35 cellular contexts compared by ENCODE assay signal in genomic region chr7:88509341-88509740, GRCh38.
"Had no signal": no experiment of that assay in that cellular context is flagged by ENCODE, and none has a peak within 500 bp of the region (broad histone marks: within the 10 kb centered on the region; RNA-seq: fewer than 3 reads in every experiment).

No MANE protein-coding gene starts in this region.

- H3K36me3 ChIP-seq: MG63 had no signal

- H3K9me3 ChIP-seq: MG63 had no signal

- H3K27me3 ChIP-seq: MG63 had no signal

- H3K4me3 ChIP-seq: MG63 had no signal

- DNase-seq: Karpas-422, Kasumi-1, MG63, MM.1S, MV-4-11, NCI-H1048, NCI-H1092, NCI-H1092 treated with DMSO at 0.1 percent for 48 hours, NCI-H1105, NCI-H1105 treated with DMSO at 0.1 percent for 48 hours, NCI-H1417, NCI-H1417 treated with DMSO at 0.1 percent for 48 hours, NCI-H1436, NCI-H1436 treated with DMSO at 0.1 percent for 48 hours, NCI-H146, NCI-H1694, NCI-H1694 treated with DMSO at 0.1 percent for 48 hours, NCI-H187, NCI-H187 treated with DMSO at 0.1 percent for 48 hours, NCI-H1930, NCI-H2029, NCI-H2029 treated with DMSO at 0.1 percent for 48 hours, NCI-H2081, NCI-H2081 treated with DMSO at 0.1 percent for 48 hours, NCI-H2107, NCI-H2171, NCI-H2171 treated with DMSO at 0.1 percent for 48 hours, NCI-H2227 treated with DMSO at 0.1 percent for 48 hours, NCI-H226, NCI-H345, NCI-H446, NCI-H446 treated with DMSO at 0.1 percent for 48 hours, NCI-H510A, NCI-H510A treated with DMSO at 0.1 percent for 48 hours, NCI-H524 had no signal
